10 cellular contexts compared by ENCODE assay signal in the genomic region with DNA sequence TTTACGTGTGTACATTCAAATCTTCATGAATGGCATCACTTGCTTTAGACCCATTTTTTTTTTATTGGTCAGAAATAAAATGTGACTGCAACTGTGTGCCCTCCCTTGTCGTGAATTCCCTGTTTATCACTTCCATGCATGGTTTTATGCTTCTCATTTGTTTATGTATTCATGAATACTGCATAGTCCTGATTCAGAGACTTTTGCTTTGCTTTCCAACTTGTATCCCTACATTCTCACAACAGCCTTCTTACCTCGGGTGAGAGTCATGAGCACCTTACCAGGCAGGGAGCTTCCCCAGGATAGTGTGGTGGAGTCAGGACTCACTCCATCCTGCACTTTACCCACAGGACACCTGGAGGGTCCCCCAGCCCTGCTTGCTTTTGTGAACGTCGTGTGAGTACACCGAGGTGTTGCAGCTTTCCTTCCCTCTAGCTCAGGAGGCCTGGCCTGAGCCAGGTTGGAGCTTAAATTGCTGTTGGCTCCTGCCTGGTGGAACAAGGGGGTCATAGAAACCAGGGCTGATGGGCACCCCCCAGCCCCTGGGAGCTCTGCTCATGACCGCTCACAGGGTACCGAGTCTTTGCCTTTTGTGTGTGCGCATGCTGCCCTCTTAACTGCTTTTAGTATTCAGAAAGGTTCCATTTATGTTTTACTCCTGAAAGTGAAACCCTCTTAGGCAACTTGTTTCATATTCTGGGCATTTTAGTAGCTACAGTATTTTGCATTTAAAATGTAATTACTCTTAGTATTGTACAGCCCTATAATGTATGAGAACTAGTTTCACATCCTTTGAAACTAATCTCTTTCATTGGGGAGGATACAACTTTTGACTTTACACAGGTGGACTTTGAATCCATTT.
DNase-seq lines count a peak whose midpoint lies in the region; ATAC-seq, FAIRE-seq and TF ChIP-seq lines count a peak whose summit lies in the region.
"Had no signal": no experiment of that assay in that cellular context is flagged by ENCODE, and none has a peak within 500 bp of the region (broad histone marks: within the 10 kb centered on the region; RNA-seq: fewer than 3 reads in every experiment).

No MANE protein-coding gene starts in this region.

- no peaks in the 10 kb centered on the region for H3K9me3 Mint-ChIP-seq in IgD-negative memory B cell

- H3K36me3 ChIP-seq in colonic mucosa (no peaks in the 10 kb centered on the region), WERI-Rb-1 (peaks cover 13% of the 10 kb centered on the region; the same call in 1 of the 2 replicates)

- no peak for TF ChIP-seq RAD21 in A549 (conservative IDR thresholded peaks at IDR 0.05 in 1 of 2, IDR thresholded peaks at IDR 0.05 in 1 of 2)

- WGBS in A549 (ENCODE audit: missing lambda C conversion rate), result 60% methylated on average over 9 of the region's 9 CpGs

- TF ChIP-seq CTCF in A549 (IDR thresholded peaks at IDR 0.05) (no peak; the same call in 2 of the 3 replicates), colonic mucosa (IDR thresholded peaks at IDR 0.05) (peak; percentile 7), omental fat pad (IDR thresholded peaks at IDR 0.05) (no peak), WERI-Rb-1 (IDR thresholded peaks at IDR 0.05; ENCODE audit: low read depth, low read length) (no peak)

- H3K9ac ChIP-seq in colonic mucosa (ENCODE audit: low read depth in 2 of 2, low read length in 2 of 2), result no peak overlapping the region

- no peak overlapping the region for H3K27ac ChIP-seq in A549
- H3K27ac ChIP-seq in colonic mucosa, result no peak overlapping the region
- no peak overlapping the region for H3K27ac ChIP-seq in WERI-Rb-1

- POLR2A ChIA-PET in A549 (lab: Yijun Ruan, JAX), result interaction anchor here (0.7 to 1.8 kb wide), 3 partner anchors 56 to 73 kb away, joined by 3 to 21 read pairs (median 14); a partner anchor contains a TSS

- CTCF ChIA-PET in A549 (lab: Yijun Ruan, JAX), result interaction anchor here (0.7 to 6.6 kb wide), 43 partner anchors 11 to 507 kb away, joined by 3 to 200 read pairs (median 5); a partner anchor contains a TSS

- no peaks in the 10 kb centered on the region for H3K27me3 ChIP-seq in colonic mucosa
- no peaks in the 10 kb centered on the region for H3K27me3 ChIP-seq in WERI-Rb-1 (ENCODE audit: insufficient read depth, low read depth, severe bottlenecking)

- no peaks in the 10 kb centered on the region for H3K9me3 ChIP-seq in A549
- no peaks in the 10 kb centered on the region for H3K9me3 ChIP-seq in colonic mucosa
- H3K9me3 ChIP-seq in WERI-Rb-1 (ENCODE audit: severe bottlenecking), result no peaks in the 10 kb centered on the region

- no peak for TF ChIP-seq EP300 in A549 (IDR thresholded peaks at IDR 0.05)

- H3K4me3 ChIP-seq in A549 (no peak overlapping the region), colonic mucosa (no peak overlapping the region), WERI-Rb-1 (ENCODE audit: low read depth, low read length) (no peak overlapping the region)

- H3K27ac Mint-ChIP-seq in IgD-negative memory B cell, result peak overlapping the region in 2 of 3 donors; percentile 78 to 93

- peaks cover 0 to 8% (median 5%) of the 10 kb centered on the region in 3 donors for H3K4me1 Mint-ChIP-seq in IgD-negative memory B cell

- no peaks in the 10 kb centered on the region for H3K27me3 Mint-ChIP-seq in IgD-negative memory B cell

- intact Hi-C loops in colonic mucosa (cut with DNase I), result loop anchor here (5.0 kb wide), 1 partner anchor 66 kb away; a partner anchor contains a TSS

- H3K4me2 ChIP-seq in A549, result no peak overlapping the region

- peak; percentile 81 for FAIRE-seq in A549 (lab: Jason Lieb, UNC)

- H3K4me3 Mint-ChIP-seq in IgD-negative memory B cell, result peak overlapping the region in 1 of 4 donors; percentile 79

- peaks cover 3% of the 10 kb centered on the region for H3K36me3 Mint-ChIP-seq in IgD-negative memory B cell

- H3K4me1 ChIP-seq in A549 (0 out of 3 replicates have a peak, but pooled peaks cover 3% of the 10 kb centered on the region), colonic mucosa (no peaks in the 10 kb centered on the region)

- DNase-seq in A549 (ENCODE audit: low read depth in 1 of 2, low spot score in 1 of 2) (no peak), colonic mucosa (no peak), GM19240 (ENCODE audit: insufficient read length, low spot score) (no peak), omental fat pad (ENCODE audit: low spot score) (no peak), DMS 273 treated with DMSO at 0.1 percent for 48 hours (lab: John Stamatoyannopoulos, UW) (no peak), WERI-Rb-1 (no peak)
- DNase-seq: activated CD4-positive, CD25-positive, alpha-beta regulatory T cell; Right ventricle myocardium superior had no signal

- no peak for TF ChIP-seq POLR2A in A549 (IDR thresholded peaks at IDR 0.05; ENCODE audit: low read length)

- ATAC-seq in A549 (peak in 1 of 2 experiments; percentile 12; a peak in 3 of 6 replicates), GM19023 (IDR thresholded peaks at IDR 0.05; ENCODE audit: unreplicated experiment) (peak; percentile 35), omental fat pad (ENCODE audit: low FRiP score) (no peak)

TF ChIP-seq in A549, 52 proteins besides CTCF, POLR2A, EP300 and RAD21:
- no peak for TF ChIP-seq NPAS2 (CRISPR knock-in tag; IDR thresholded peaks at IDR 0.05; ENCODE audit: borderline replicate concordance)
- TF ChIP-seq, protein P1, sequence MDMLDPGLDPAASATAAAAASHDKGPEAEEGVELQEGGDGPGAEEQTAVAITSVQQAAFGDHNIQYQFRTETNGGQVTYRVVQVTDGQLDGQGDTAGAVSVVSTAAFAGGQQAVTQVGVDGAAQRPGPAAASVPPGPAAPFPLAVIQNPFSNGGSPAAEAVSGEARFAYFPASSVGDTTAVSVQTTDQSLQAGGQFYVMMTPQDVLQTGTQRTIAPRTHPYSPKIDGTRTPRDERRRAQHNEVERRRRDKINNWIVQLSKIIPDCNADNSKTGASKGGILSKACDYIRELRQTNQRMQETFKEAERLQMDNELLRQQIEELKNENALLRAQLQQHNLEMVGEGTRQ (IDR thresholded peaks at IDR 0.05), result no peak
- TF ChIP-seq, protein P2, sequence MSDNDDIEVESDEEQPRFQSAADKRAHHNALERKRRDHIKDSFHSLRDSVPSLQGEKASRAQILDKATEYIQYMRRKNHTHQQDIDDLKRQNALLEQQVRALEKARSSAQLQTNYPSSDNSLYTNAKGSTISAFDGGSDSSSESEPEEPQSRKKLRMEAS (IDR thresholded peaks at IDR 0.05), result 0 out of 2 replicates have a peak, but pooled peaks have one; percentile 29
